Comparison of ENCODE assay signal across 8 cellular contexts in the genomic region with DNA sequence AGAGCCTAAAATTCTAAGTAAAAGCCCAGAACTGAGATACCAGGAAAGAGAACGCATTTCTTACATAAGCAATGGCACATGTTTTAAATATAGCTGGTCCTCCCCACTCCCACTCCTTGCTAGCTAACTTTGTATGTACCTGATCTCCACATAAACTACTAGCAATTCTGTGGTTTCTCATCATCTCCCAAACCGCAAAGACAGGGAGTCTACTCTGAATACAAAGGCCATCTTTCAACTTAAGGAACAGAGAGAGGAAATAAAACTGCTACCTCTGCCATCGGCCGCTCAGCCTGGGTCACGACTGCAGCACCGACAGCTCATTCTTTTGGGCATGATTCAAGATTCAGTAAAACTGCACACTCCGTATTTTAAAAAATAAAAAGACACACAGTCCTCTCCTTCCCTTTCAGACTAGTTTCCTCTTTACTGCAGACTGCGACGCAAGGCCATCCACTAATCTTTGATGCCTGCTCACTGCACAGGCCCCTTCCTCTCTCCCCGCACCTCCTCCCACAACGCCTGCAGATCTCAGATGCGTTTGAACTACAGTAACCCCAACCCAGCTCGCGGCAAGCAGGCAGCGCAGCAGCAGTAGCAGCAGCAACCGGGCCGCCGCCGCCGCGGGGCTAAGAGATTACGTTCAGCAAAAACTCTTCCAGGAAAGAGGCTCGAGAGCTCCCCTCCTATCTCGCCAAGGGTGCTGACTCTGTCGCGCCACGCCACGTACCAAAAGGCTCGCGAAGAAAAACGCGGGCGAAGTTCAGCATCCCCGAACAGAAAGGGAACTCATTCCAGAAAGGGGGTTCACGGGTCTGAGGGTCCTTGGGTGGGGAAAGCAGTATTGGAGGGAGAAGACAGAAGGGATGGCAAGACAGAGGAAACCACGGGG.
DNase-seq lines count a peak whose midpoint lies in the region; ATAC-seq and TF ChIP-seq lines count a peak whose summit lies in the region.

No MANE protein-coding gene starts in this region.

- no peaks in the 10 kb centered on the region for H3K27me3 ChIP-seq in muscle layer of colon (ENCODE audit: control insufficient read depth in 1 of 2, insufficient read depth in 2 of 2, low read length in 2 of 2)

- H3K36me3 ChIP-seq in muscle layer of colon (ENCODE audit: insufficient read depth, low read length) = no peaks in the 10 kb centered on the region

- H3K4me1 ChIP-seq in muscle layer of colon (ENCODE audit: insufficient read depth, low read length) = peaks cover 50% of the 10 kb centered on the region

- peak; percentile 17 for ATAC-seq in GM19468 (IDR thresholded peaks at IDR 0.05; ENCODE audit: extremely low read depth, unreplicated experiment)

- peak overlapping the region; percentile 95 for H3K9ac ChIP-seq in muscle layer of colon (ENCODE audit: low read length)

- peak overlapping the region; percentile 59 to 79 for H3K4me3 ChIP-seq in muscle layer of colon (ENCODE audit: low read depth in 1 of 2, low read length in 2 of 2)

- peak overlapping the region; percentile 94 for H3K27ac ChIP-seq in muscle layer of colon (ENCODE audit: low read depth, low read length)

- DNase-seq in COLO668 (lab: John Stamatoyannopoulos, UW; ENCODE audit: unreplicated experiment) = peak; percentile 44
- DNase-seq in HS-27A (ENCODE audit: low read depth) = peak; percentile 29
- peak; percentile 96 for DNase-seq in OCI-M1 (lab: John Stamatoyannopoulos, UW)
- DNase-seq in activated T-cell treated with anti-CD3 and anti-CD28 coated beads, Interleukin-2, amount 50 U/mL, for 1 hour = peak; percentile 83
- DNase-seq in erythroblast (lab: John Stamatoyannopoulos, UW) = peak; percentile 96 to 97
- peak; percentile 84 for DNase-seq in stimulated activated CD8-positive, alpha-beta memory T cell treated with anti-CD3 and anti-CD28 coated beads, Interleukin-4, amount 100 ng/mL, for 48 hours

- no peaks in the 10 kb centered on the region for H3K9me3 ChIP-seq in muscle layer of colon (ENCODE audit: low read length)

- peak; percentile 82 for TF ChIP-seq POLR2A in erythroblast (IDR thresholded peaks at IDR 0.05; ENCODE audit: low read length)

Comparison
In these comparisons a context has a peak if more than half of its experiments do, and no peak if none do; other contexts are left out.
1. Peak in every context shown above with its lines: DNase-seq, ATAC-seq, H3K4me3 ChIP-seq and H3K27ac ChIP-seq.
2. DNase-seq: peak in every context shown above with its lines; median percentile 96 in erythroblast; 96 in OCI-M1; 84 in stimulated activated CD8-positive, alpha-beta memory T cell treated with anti-CD3 and anti-CD28 coated beads, Interleukin-4, amount 100 ng/mL, for 48 hours; 83 in activated T-cell treated with anti-CD3 and anti-CD28 coated beads, Interleukin-2, amount 50 U/mL, for 1 hour; 44 in COLO668; 29 in HS-27A.